Comparison of ENCODE assay signal across 2 cellular contexts in genomic region chr15:42632100-42632675, GRCh38.
TF ChIP-seq lines count a peak whose summit lies in the region.

No MANE protein-coding gene starts in this region.

TF ChIP-seq in K562, 482 proteins besides CTCF, POLR2A, EP300 and RAD21 (continued from another document and continues in another):
- TF ChIP-seq CREB3L1 (IDR thresholded peaks at IDR 0.05; ENCODE audit: borderline replicate concordance, low read depth) (no peak), NFIX (CRISPR knock-in tag; IDR thresholded peaks at IDR 0.05; ENCODE audit: low read depth) (no peak), THAP7 (CRISPR knock-in tag; IDR thresholded peaks at IDR 0.05) (no peak), SAFB (IDR thresholded peaks at IDR 0.05; ENCODE audit: borderline replicate concordance, low read depth, low read length) (no peak), ZNF217 (CRISPR knock-in tag; IDR thresholded peaks at IDR 0.05) (no peak), MAFG (tag; conservative IDR thresholded peaks at IDR 0.05) (peak; percentile 48; the same call in 1 of the 2 replicates), RBFOX2 (IDR thresholded peaks at IDR 0.05; ENCODE audit: low read depth, low read length) (no peak), ETV1 (tag; conservative IDR thresholded peaks at IDR 0.05; ENCODE audit: low read depth) (no peak), FOXA1 (IDR thresholded peaks at IDR 0.05; ENCODE audit: borderline replicate concordance) (no peak), ZNF644 (tag; IDR thresholded peaks at IDR 0.05; ENCODE audit: low read depth) (no peak), ZNF589 (CRISPR knock-in tag; IDR thresholded peaks at IDR 0.05; ENCODE audit: low read depth) (no peak), MYNN (IDR thresholded peaks at IDR 0.05) (no peak), MYNN (CRISPR knock-in tag; IDR thresholded peaks at IDR 0.05) (no peak), E4F1 (CRISPR knock-in tag; IDR thresholded peaks at IDR 0.05; ENCODE audit: borderline replicate concordance) (no peak), MTA2 (IDR thresholded peaks at IDR 0.05; ENCODE audit: low read depth) (no peak), NKRF (IDR thresholded peaks at IDR 0.05; ENCODE audit: borderline replicate concordance) (0 out of 2 replicates have a peak, but pooled peaks have one; percentile 21), RBM39 (optimal IDR thresholded peaks at IDR 0.05; ENCODE audit: low read depth, low read length) (no peak), ERF (CRISPR knock-in tag; IDR thresholded peaks at IDR 0.05) (no peak), TGIF2 (CRISPR knock-in tag; IDR thresholded peaks at IDR 0.05) (no peak), TCFL5 (CRISPR knock-in tag; conservative IDR thresholded peaks at IDR 0.05) (no peak), ZNF316 (IDR thresholded peaks at IDR 0.05) (peak; percentile 88), ZNF830 (CRISPR knock-in tag; IDR thresholded peaks at IDR 0.05) (no peak), ZNF23 (CRISPR knock-in tag; IDR thresholded peaks at IDR 0.05) (no peak), TARDBP (IDR thresholded peaks at IDR 0.05) (no peak)

TF ChIP-seq in SK-N-SH treated with all-trans-retinoic acid at 6 μM for 48 hours, 23 proteins besides CTCF, POLR2A, EP300 and RAD21 (continued from another document):
- TF ChIP-seq TSHZ2 (CRISPR knock-in tag; IDR thresholded peaks at IDR 0.05) (no peak), TOX (CRISPR knock-in tag; IDR thresholded peaks at IDR 0.05; ENCODE audit: borderline replicate concordance) (no peak), ZNF565 (CRISPR knock-in tag; conservative IDR thresholded peaks at IDR 0.05; ENCODE audit: low read depth) (no peak), GLIS3 (CRISPR knock-in tag; IDR thresholded peaks at IDR 0.05) (no peak), RARB (CRISPR knock-in tag; IDR thresholded peaks at IDR 0.05) (no peak), ISL1 (CRISPR knock-in tag; IDR thresholded peaks at IDR 0.05) (no peak), BACH2 (CRISPR knock-in tag; IDR thresholded peaks at IDR 0.05; ENCODE audit: borderline replicate concordance) (no peak), SNAI2 (CRISPR knock-in tag; IDR thresholded peaks at IDR 0.05) (no peak), CSRNP3 (CRISPR knock-in tag; IDR thresholded peaks at IDR 0.05) (no peak), ZC3H10 (CRISPR knock-in tag; IDR thresholded peaks at IDR 0.05) (no peak), ZNF70 (CRISPR knock-in tag; IDR thresholded peaks at IDR 0.05) (no peak), ZNF8 (CRISPR knock-in tag; IDR thresholded peaks at IDR 0.05) (no peak), ZFP30 (CRISPR knock-in tag; IDR thresholded peaks at IDR 0.05) (no peak)
TF ChIP-seq in SK-N-SH treated with all-trans-retinoic acid at 6 μM for 48 hours: peak in this region for 0.
